Comparison of ENCODE assay signal across 8 cellular contexts in the genomic region with DNA sequence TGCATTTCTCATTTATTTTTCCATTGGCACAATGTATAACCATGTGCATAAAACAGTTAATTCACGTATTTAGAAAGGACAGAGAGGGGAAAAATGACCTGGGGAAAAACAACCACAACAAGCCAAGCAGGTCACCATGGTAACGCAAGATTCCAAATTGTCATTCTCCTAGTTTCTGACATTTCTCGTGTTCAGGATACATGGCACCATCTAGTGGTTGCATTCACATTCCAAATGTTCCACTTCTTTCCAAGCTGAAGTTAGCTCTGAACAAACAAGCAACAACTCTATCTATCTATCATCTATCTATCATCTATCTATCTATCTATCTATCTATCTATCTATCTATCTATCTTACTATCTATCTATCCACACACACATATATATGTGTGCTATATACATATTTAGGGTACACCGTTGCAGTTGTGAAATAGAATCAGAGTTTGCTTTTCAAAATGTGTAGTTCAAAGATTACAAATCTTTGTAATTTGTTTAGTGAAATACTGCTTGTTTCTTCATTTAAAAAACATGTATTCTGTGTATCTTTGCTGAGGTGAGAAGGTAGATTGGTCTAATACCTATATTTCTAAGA.
A peak's percentile ranks its signal among the peaks of the same experiment; 100 is the strongest.
DNase-seq lines count a peak whose midpoint lies in the region; ATAC-seq lines count a peak whose summit lies in the region.

No MANE protein-coding gene starts in this region.

- ATAC-seq in GM21360 (IDR thresholded peaks at IDR 0.05; ENCODE audit: unreplicated experiment): peak; percentile 67
- no peak for ATAC-seq in HG03520 (IDR thresholded peaks at IDR 0.05; ENCODE audit: unreplicated experiment)
- no peak for ATAC-seq in activated CD4-positive, CD25-positive, alpha-beta regulatory T cell treated with anti-CD3 and anti-CD28 coated beads, Interleukin-2, amount 50 U/mL, for 24 hours

- DNase-seq in DMS153 treated with DMSO at 0.1 percent for 48 hours (lab: John Stamatoyannopoulos, UW; ENCODE audit: unreplicated experiment): peak; percentile 3
- peak; percentile 48 for DNase-seq in NCI-H2029 (lab: John Stamatoyannopoulos, UW)
- peak; percentile 85 for DNase-seq in astrocyte of the hippocampus (ENCODE audit: low read depth, low spot score)
- DNase-seq in kidney glomerular epithelial cell (lab: John Stamatoyannopoulos, UW): peak; percentile 64
- no peak for DNase-seq in GM19240 (ENCODE audit: insufficient read length, low spot score)
